Comparison of ENCODE assay signal across 18 cellular contexts in genomic region chr5:55667938-55668337, GRCh38. TPM values are rescaled to one million over a fixed set of nuclear protein-coding genes. Genes with fewer than 3 reads are reported as not detected.
DNase-seq lines count a peak whose midpoint lies in the region; ATAC-seq, FAIRE-seq and TF ChIP-seq lines count a peak whose summit lies in the region.
"Had no signal": no experiment of that assay in that cellular context is flagged by ENCODE, and none has a peak within 500 bp of the region (broad histone marks: within the 10 kb centered on the region; RNA-seq: fewer than 3 reads in every experiment).

No MANE protein-coding gene starts in this region.

- H3K4me1 ChIP-seq in A549 (peaks cover 31% of the 10 kb centered on the region), IMR-90 (ENCODE audit: control insufficient read depth, insufficient read depth, low read length) (peaks cover 2% of the 10 kb centered on the region; the same call in 1 of the 2 replicates), muscle layer of duodenum (ENCODE audit: control insufficient read depth in 1 of 2, insufficient read depth in 2 of 2, low read length in 2 of 2) (no peaks in the 10 kb centered on the region)

- in situ Hi-C loops in IMR-90 (cut with MboI; ENCODE audit: low sequenced_read_pairs) = no loop called here

- no peak overlapping the region for H3K14ac ChIP-seq in IMR-90 (replicated peaks; ENCODE audit: low read depth, low read length)

- H3K4me3 Mint-ChIP-seq in chondrocyte (ENCODE audit: unreplicated experiment) = no peak overlapping the region
- no peak overlapping the region for H3K4me3 Mint-ChIP-seq in effector memory CD8-positive, alpha-beta T cell
- H3K4me3 Mint-ChIP-seq: CD14-positive monocyte had no signal

- peak overlapping the region; percentile 53 for H3K4me2 ChIP-seq in A549
- H3K4me2 ChIP-seq in IMR-90 (ENCODE audit: low read depth, low read length) = no peak overlapping the region

- H2BK5ac ChIP-seq in IMR-90 (ENCODE audit: low read depth, low read length, poor library complexity, severe bottlenecking) = peak overlapping the region; percentile 7

- POLR2A ChIA-PET in A549 (lab: Yijun Ruan, JAX) (no interaction called here), IMR-90 (lab: Charles Lee; ENCODE audit: unreplicated experiment) (no interaction called here)

- FAIRE-seq in A549 (lab: Jason Lieb, UNC) = no peak
- FAIRE-seq: H1, HepG2 had no signal

- H3K36me3 Mint-ChIP-seq in chondrocyte (ENCODE audit: low read depth) = peaks cover 2% of the 10 kb centered on the region
- H3K36me3 Mint-ChIP-seq in effector memory CD8-positive, alpha-beta T cell (ENCODE audit: insufficient read depth) = peaks cover 25% of the 10 kb centered on the region

- CTCF ChIA-PET in A549 (lab: Yijun Ruan, JAX) = interaction anchor here (1.3 kb wide), 1 partner anchor 24 kb away, joined by 3 read pairs; no protein-coding TSS in a partner anchor
- CTCF ChIA-PET in IMR-90 (lab: Yijun Ruan, JAX) = interaction anchor here (0.8 kb wide), 1 partner anchor 24 kb away, joined by 3 read pairs; no protein-coding TSS in a partner anchor

- TF ChIP-seq CTCF in A549 (IDR thresholded peaks at IDR 0.05) (no peak), IMR-90 (conservative IDR thresholded peaks at IDR 0.05; ENCODE audit: low read depth, low read length) (no peak), chondrocyte (IDR thresholded peaks at IDR 0.05) (no peak)

- no peak overlapping the region for H2AK9ac ChIP-seq in IMR-90 (replicated peaks; ENCODE audit: low read depth, low read length, poor library complexity)

- H2BK15ac ChIP-seq in IMR-90 (ENCODE audit: low read depth, low read length) = no peak overlapping the region

- H3K79me1 ChIP-seq in IMR-90 (ENCODE audit: low read depth in 1 of 2, low read length in 2 of 2) = no peaks in the 10 kb centered on the region

- no peak for DNase-seq in A549 (ENCODE audit: low read depth in 1 of 2, low spot score in 1 of 2)
- DNase-seq in IMR-90 = no peak
- DNase-seq in chondrocyte (ENCODE audit: low spot score) = no peak
- DNase-seq in NCI-H2107 treated with DMSO at 0.1 percent for 48 hours (lab: John Stamatoyannopoulos, UW; ENCODE audit: unreplicated experiment) = no peak
- DNase-seq in C1 segment of cervical spinal cord (lab: John Stamatoyannopoulos, UW) = no peak
- DNase-seq in DMS79 treated with DMSO at 0.1 percent for 48 hours (lab: John Stamatoyannopoulos, UW) = no peak
- DNase-seq in effector memory CD8-positive, alpha-beta T cell = no peak
- DNase-seq: Caco-2, NCI-H1105, NCI-H187, NCI-H446, NCI-H774, Right ventricle myocardium superior had no signal

- no peak for TF ChIP-seq EP300 in A549 (IDR thresholded peaks at IDR 0.05)

- H3K9me3 ChIP-seq in A549 (no peaks in the 10 kb centered on the region), IMR-90 (ENCODE audit: control insufficient read depth, insufficient read depth, low read length) (no peaks in the 10 kb centered on the region), muscle layer of duodenum (ENCODE audit: control insufficient read depth in 1 of 2, low read length in 2 of 2) (no peaks in the 10 kb centered on the region)
- H3K9me3 ChIP-seq: Caco-2, MG63 had no signal

- no peak overlapping the region for H2BK20ac ChIP-seq in IMR-90 (ENCODE audit: low read depth, low read length)

- no peaks in the 10 kb centered on the region for H3K27me3 Mint-ChIP-seq in chondrocyte (ENCODE audit: low read depth)
- no peaks in the 10 kb centered on the region for H3K27me3 Mint-ChIP-seq in effector memory CD8-positive, alpha-beta T cell

- H3K27me3 ChIP-seq in IMR-90 (ENCODE audit: control insufficient read depth, insufficient read depth, low read length) = no peaks in the 10 kb centered on the region
- no peaks in the 10 kb centered on the region for H3K27me3 ChIP-seq in muscle layer of duodenum (ENCODE audit: low read depth, low read length)
- H3K27me3 ChIP-seq: MG63 had no signal

- no peak overlapping the region for H3K4ac ChIP-seq in IMR-90 (ENCODE audit: low read depth, low read length)

- H2BK120ac ChIP-seq in IMR-90 (ENCODE audit: low read depth, low read length) = 0 out of 2 replicates have a peak overlapping the region, but pooled peaks have one; percentile 3

- no peaks in the 10 kb centered on the region for H3K9me3 Mint-ChIP-seq in chondrocyte (ENCODE audit: low read depth)
- H3K9me3 Mint-ChIP-seq in effector memory CD8-positive, alpha-beta T cell = no peaks in the 10 kb centered on the region

- dilution Hi-C loops in IMR-90 (cut with HindIII; ENCODE audit: low sequenced_read_pairs, unreplicated experiment) = no loop called here

- BruUV-seq in IMR-90 (replicated peaks; lab: Mats Ljungman, UMichigan) = no TSS peak

- no peak overlapping the region for H2AK5ac ChIP-seq in IMR-90 (ENCODE audit: low read depth, low read length)

- no peak overlapping the region for H3K4me3 ChIP-seq in A549
- H3K4me3 ChIP-seq in IMR-90 (ENCODE audit: insufficient read depth, low read depth, low read length) = no peak overlapping the region
- no peak overlapping the region for H3K4me3 ChIP-seq in muscle layer of duodenum (ENCODE audit: low read depth in 1 of 2, low read length in 2 of 2)
- H3K4me3 ChIP-seq: MG63 had no signal

- no peak overlapping the region for H3K18ac ChIP-seq in IMR-90 (ENCODE audit: low read depth, low read length)

- no peaks in the 10 kb centered on the region for H4K20me1 ChIP-seq in IMR-90 (ENCODE audit: insufficient read depth, low read length)

- peak overlapping the region; percentile 64 for H3K27ac Mint-ChIP-seq in chondrocyte (ENCODE audit: unreplicated experiment)
- H3K27ac Mint-ChIP-seq in effector memory CD8-positive, alpha-beta T cell = no peak overlapping the region

- intact Hi-C loops in IMR-90 (cut with micrococcal nuclease) = no loop called here

- H3K36me3 ChIP-seq in IMR-90 (ENCODE audit: control insufficient read depth, insufficient read depth, low read length) = peaks cover 5% of the 10 kb centered on the region; the same call in 1 of the 2 replicates
- no peaks in the 10 kb centered on the region for H3K36me3 ChIP-seq in muscle layer of duodenum (ENCODE audit: control insufficient read depth in 1 of 2, insufficient read depth in 2 of 2, low read length in 2 of 2)

- TF ChIP-seq POLR2A in A549 (IDR thresholded peaks at IDR 0.05; ENCODE audit: low read length) (no peak), IMR-90 (IDR thresholded peaks at IDR 0.05; ENCODE audit: low read depth, low read length) (no peak)

- no peak overlapping the region for H3K23ac ChIP-seq in IMR-90 (ENCODE audit: low read depth, low read length)

- TF ChIP-seq RAD21 in A549 (conservative IDR thresholded peaks at IDR 0.05 in 1 of 2, IDR thresholded peaks at IDR 0.05 in 1 of 2) (no peak), IMR-90 (IDR thresholded peaks at IDR 0.05; ENCODE audit: low read length) (no peak)

- no peak overlapping the region for H2AFZ ChIP-seq in IMR-90 (replicated peaks; ENCODE audit: low read length, poor library complexity)

- H3K56ac ChIP-seq in IMR-90 (ENCODE audit: extremely low read depth, insufficient read depth, low read length) = no peak overlapping the region

- no peaks in the 10 kb centered on the region for H3K9me1 ChIP-seq in IMR-90 (ENCODE audit: insufficient read depth, low read length)

- H3K4me1 Mint-ChIP-seq in chondrocyte (ENCODE audit: low read depth) = peaks cover 29% of the 10 kb centered on the region
- no peaks in the 10 kb centered on the region for H3K4me1 Mint-ChIP-seq in effector memory CD8-positive, alpha-beta T cell (ENCODE audit: low read depth in 2 of 2)
- H3K4me1 Mint-ChIP-seq: CD14-positive monocyte had no signal

- H3K27ac ChIP-seq in A549 = peak overlapping the region; percentile 70 to 88
- peak overlapping the region; percentile 46; the same call in 1 of the 2 replicates for H3K27ac ChIP-seq in IMR-90 (ENCODE audit: insufficient read depth, low read length)
- peak overlapping the region; percentile 39 for H3K27ac ChIP-seq in muscle layer of duodenum (ENCODE audit: low read length)

- peak in 1 of 2 experiments; percentile 47; a peak in 3 of 6 replicates for ATAC-seq in A549
- peak; percentile 24; the same call in 1 of the 2 replicates for ATAC-seq in IMR-90 (ENCODE audit: low read depth)
- no peak for ATAC-seq in effector memory CD8-positive, alpha-beta T cell (replicated peaks)
- ATAC-seq: HepG2 had no signal

- 90% methylated on average over 3 of the region's 3 CpGs for WGBS in A549 (ENCODE audit: missing lambda C conversion rate)
- 100% methylated on average over 2 of the region's 3 CpGs; no CpG with 5 or more reads in 1 of the 2 experiments for WGBS in IMR-90 (ENCODE audit: extremely low coverage in 2 of 2, insufficient read length in 1 of 2), 2 experiments

- no peak overlapping the region for H4K8ac ChIP-seq in IMR-90 (ENCODE audit: low read depth in 2 of 2, low read length in 2 of 2)

- H3K9ac ChIP-seq in IMR-90 (ENCODE audit: low read depth, low read length) = no peak overlapping the region

- no peak overlapping the region for H4K91ac ChIP-seq in IMR-90 (ENCODE audit: insufficient read depth, low read depth, low read length)

- H4K5ac ChIP-seq in IMR-90 (ENCODE audit: low read depth, low read length) = no peak overlapping the region

TF ChIP-seq in A549, 52 proteins besides CTCF, POLR2A, EP300 and RAD21 (continues in another document):
- TF ChIP-seq NR3C1 (IDR thresholded peaks at IDR 0.05) (no peak), ESRRA (IDR thresholded peaks at IDR 0.05; ENCODE audit: borderline replicate concordance, low read length) (no peak)

TF ChIP-seq in IMR-90, 13 proteins besides CTCF, POLR2A, EP300 and RAD21 (continues in another document):
- TF ChIP-seq FOS (IDR thresholded peaks at IDR 0.05; ENCODE audit: low read depth, low read length) = no peak
- no peak for TF ChIP-seq BHLHE40 (IDR thresholded peaks at IDR 0.05; ENCODE audit: low read depth, low read length)
- TF ChIP-seq CHD1 (IDR thresholded peaks at IDR 0.05; ENCODE audit: low read depth, low read length) = no peak
- TF ChIP-seq CEBPB (IDR thresholded peaks at IDR 0.05; ENCODE audit: low read depth, low read length) = no peak
- no peak for TF ChIP-seq SMC3 (IDR thresholded peaks at IDR 0.05; ENCODE audit: low read depth, low read length)
- TF ChIP-seq RFX5 (IDR thresholded peaks at IDR 0.05; ENCODE audit: low read depth, low read length) = no peak
- no peak for TF ChIP-seq RCOR1 (IDR thresholded peaks at IDR 0.05; ENCODE audit: insufficient replicate concordance, low read length)

RNA-seq across cellular contexts. Expression of gene SLC38A9, which starts 44.2 kb away (rescaled TPM):
- polyA plus RNA-seq in A549 (2011; rRNA removed) (37.3 and 43.5 TPM in 2 replicates), A549 (2017; fragmentation: RNase III; extraction: RNeasy Plus Mini Kit Qiagen cat#74134 plus additional on column Dnase treatment) (20.0 to 25.5 TPM (median 22.8 TPM) in 3 replicates), IMR-90 (2012; rRNA removed) (8.1 and 10.5 TPM in 2 replicates)
- polyA plus RNA-seq in A549 (2012; cell fraction: cytosol; rRNA removed) = 5.6 and 7.5 TPM in 2 replicates
- 8.2 and 9.8 TPM in 2 replicates for polyA plus RNA-seq in A549 (2012; cell fraction: nucleus; rRNA removed)
- 22.0 and 28.7 TPM in 2 replicates for polyA minus RNA-seq in A549 (2011; rRNA and poly(A)+ RNA removed)
- total RNA-seq in IMR-90 (2012; rRNA removed) (20.8 and 24.2 TPM in 2 replicates), chondrocyte (20.7 to 21.5 TPM (median 21.2 TPM) in 3 replicates)
- 2.0 and 4.4 TPM in 2 replicates for polyA plus RNA-seq in IMR-90 (2012; cell fraction: cytosol; rRNA removed)
- polyA plus RNA-seq in IMR-90 (2012; cell fraction: nucleus; rRNA removed; ENCODE audit: low replicate concordance) = 2.1 and 27.5 TPM in 2 replicates
